ENCODE assay signal across 29 cellular contexts in genomic region chr12:90520002-90520734, GRCh38.
"Had no signal": no experiment of that assay in that cellular context is flagged by ENCODE, and none has a peak within 500 bp of the region (broad histone marks: within the 10 kb centered on the region; RNA-seq: fewer than 3 reads in every experiment).

No MANE protein-coding gene starts in this region.

- H3K27ac ChIP-seq: adrenal gland, body of pancreas, WERI-Rb-1 had no signal

- H3K27me3 Mint-ChIP-seq: activated B cell treated with CpG ODN at 0.5 μM for 24 hours; activated CD8-positive, alpha-beta T cell treated with anti-CD3 and anti-CD28 coated beads for 36 hours; activated naive CD8-positive, alpha-beta T cell treated with anti-CD3 and anti-CD28 coated beads for 36 hours; activated naive CD8-positive, alpha-beta T cell treated with anti-CD3 and anti-CD28 coated beads, Interleukin-2, amount 50 U/mL, for 24 hours; activated T-helper 17 cell treated with anti-CD3 and anti-CD28 coated beads, Interleukin-2, amount 50 U/mL, for 72 hours; T-helper 17 cell had no signal

- H3K4me3 Mint-ChIP-seq: activated B cell treated with CpG ODN at 0.5 μM for 24 hours; activated CD8-positive, alpha-beta T cell treated with anti-CD3 and anti-CD28 coated beads for 36 hours; activated naive CD8-positive, alpha-beta T cell treated with anti-CD3 and anti-CD28 coated beads for 36 hours; activated naive CD8-positive, alpha-beta T cell treated with anti-CD3 and anti-CD28 coated beads, Interleukin-2, amount 50 U/mL, for 24 hours; activated T-cell treated with anti-CD3 and anti-CD28 coated beads, Interleukin-2, amount 50 U/mL, for 4 hours; activated T-helper 17 cell treated with anti-CD3 and anti-CD28 coated beads, Interleukin-2, amount 50 U/mL, for 72 hours; T-helper 17 cell; T-helper 2 cell treated with Interferon-gamma antibody and Interleukin-4, amounts not matched to agents 5 μg/mL and 100 μg/mL, for 36 hours had no signal

- H3K4me1 ChIP-seq: adrenal gland, body of pancreas had no signal

- H3K36me3 Mint-ChIP-seq: activated naive CD8-positive, alpha-beta T cell treated with anti-CD3 and anti-CD28 coated beads for 36 hours had no signal

- H3K4me3 ChIP-seq: adrenal gland, body of pancreas had no signal

- FAIRE-seq: colon, frontal cortex had no signal

- H3K9me3 ChIP-seq: adrenal gland, body of pancreas had no signal

- H3K27ac Mint-ChIP-seq: activated B cell treated with CpG ODN at 0.5 μM for 24 hours; activated CD8-positive, alpha-beta T cell treated with anti-CD3 and anti-CD28 coated beads for 36 hours; activated naive CD8-positive, alpha-beta T cell treated with anti-CD3 and anti-CD28 coated beads for 36 hours; activated naive CD8-positive, alpha-beta T cell treated with anti-CD3 and anti-CD28 coated beads, Interleukin-2, amount 50 U/mL, for 24 hours; activated T-helper 17 cell treated with anti-CD3 and anti-CD28 coated beads, Interleukin-2, amount 50 U/mL, for 72 hours; T-helper 17 cell; T-helper 2 cell treated with Interferon-gamma antibody and Interleukin-4, amounts not matched to agents 5 μg/mL and 100 μg/mL, for 36 hours had no signal

- H3K27me3 ChIP-seq: adrenal gland, body of pancreas had no signal

- ATAC-seq: activated CD8-positive, alpha-beta T cell treated with anti-CD3 and anti-CD28 coated beads for 36 hours; activated naive CD8-positive, alpha-beta T cell treated with anti-CD3 and anti-CD28 coated beads, Interleukin-2, amount 50 U/mL, for 24 hours; body of pancreas; esophagus mucosa; T-helper 17 cell had no signal

- H3K36me3 ChIP-seq: adrenal gland, WERI-Rb-1 had no signal

- DNase-seq: activated B cell treated with CpG ODN at 0.5 μM for 24 hours; activated CD4-positive, alpha-beta T cell treated with anti-CD3 and anti-CD28 coated beads for 48 hours; activated CD4-positive, alpha-beta T cell treated with anti-CD3 and anti-CD28 coated beads, Interleukin-2, amount 50 U/mL, for 1 hour; activated CD4-positive, alpha-beta T cell treated with anti-CD3 and anti-CD28 coated beads, Interleukin-2, amount 50 U/mL, for 48 hours; activated CD8-positive, alpha-beta memory T cell treated with anti-CD3 and anti-CD28 coated beads for 24 hours; activated CD8-positive, alpha-beta T cell treated with anti-CD3 and anti-CD28 coated beads for 36 hours; activated effector memory CD4-positive, alpha-beta T cell treated with Interleukin-2 at 50 U/mL for 16 hours; activated gamma-delta T cell treated with Interleukin-2 at 50 U/mL for 16 hours; activated naive CD4-positive, alpha-beta T cell treated with anti-CD3 and anti-CD28 coated beads, Interleukin-2, amount 50 U/mL, for 16 hours; activated naive CD4-positive, alpha-beta T cell treated with Interleukin-2 at 50 U/mL for 16 hours; activated naive CD8-positive, alpha-beta T cell treated with anti-CD3 and anti-CD28 coated beads for 36 hours; activated naive CD8-positive, alpha-beta T cell treated with anti-CD3 and anti-CD28 coated beads, Interleukin-2, amount 50 U/mL, for 24 hours; activated T-cell treated with anti-CD3 and anti-CD28 coated beads, Interleukin-2, amount 50 U/mL, for 4 hours; adrenal gland; amygdala; aorta; body of pancreas; caudate nucleus; effector CD8-positive, alpha-beta T cell; foreskin fibroblast; T-helper 1 cell; T-helper 17 cell; T1000; WERI-Rb-1 had no signal

- H3K9me3 Mint-ChIP-seq: activated B cell treated with CpG ODN at 0.5 μM for 24 hours; activated CD8-positive, alpha-beta T cell treated with anti-CD3 and anti-CD28 coated beads for 36 hours; activated naive CD8-positive, alpha-beta T cell treated with anti-CD3 and anti-CD28 coated beads for 36 hours; activated naive CD8-positive, alpha-beta T cell treated with anti-CD3 and anti-CD28 coated beads, Interleukin-2, amount 50 U/mL, for 24 hours; activated T-cell treated with anti-CD3 and anti-CD28 coated beads, Interleukin-2, amount 50 U/mL, for 4 hours; activated T-helper 17 cell treated with anti-CD3 and anti-CD28 coated beads, Interleukin-2, amount 50 U/mL, for 72 hours; T-helper 2 cell treated with Interferon-gamma antibody and Interleukin-4, amounts not matched to agents 5 μg/mL and 100 μg/mL, for 36 hours had no signal
